ENCODE assay signal across 1 cellular context in the genomic region with DNA sequence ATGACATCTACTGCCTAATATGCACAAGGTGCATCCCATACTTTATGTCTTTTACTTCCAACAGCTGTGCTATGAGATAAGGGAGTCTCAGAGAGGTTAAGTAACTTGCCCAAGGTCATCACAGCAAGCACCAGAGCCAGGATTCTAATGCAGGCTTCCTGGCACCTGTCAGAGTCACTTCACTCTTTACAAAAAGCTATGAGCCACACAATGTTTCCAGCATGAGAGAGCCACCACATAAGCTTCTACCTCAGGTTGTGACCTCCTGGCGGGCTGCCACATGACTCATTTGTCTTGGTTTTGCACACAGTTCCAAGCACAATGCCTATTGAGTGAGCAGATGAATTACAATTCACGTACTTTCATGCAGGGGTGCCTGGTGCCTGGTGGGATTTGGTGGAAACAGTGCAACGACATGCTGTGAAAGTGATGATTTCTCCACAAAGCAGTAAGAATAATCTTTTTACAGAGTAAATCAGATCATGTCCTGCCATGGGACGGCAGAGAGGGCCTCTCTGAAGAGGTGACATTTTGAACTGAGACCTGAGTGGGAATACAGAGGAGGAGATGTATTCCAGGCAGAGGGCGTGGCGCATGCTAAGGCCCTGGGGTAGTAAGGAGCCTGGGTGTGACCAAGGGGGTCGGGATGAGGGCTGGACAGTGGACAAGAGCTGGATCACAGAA.
TF ChIP-seq lines count a peak whose summit lies in the region.

No MANE protein-coding gene starts in this region.

TF ChIP-seq in H1, 55 proteins besides CTCF, POLR2A, EP300 and RAD21:
- TF ChIP-seq HDAC2 (IDR thresholded peaks at IDR 0.05; ENCODE audit: borderline replicate concordance in 1 of 2, low read depth in 2 of 2, low read length in 2 of 2), result no peak
- TF ChIP-seq KDM1A (IDR thresholded peaks at IDR 0.05; ENCODE audit: borderline replicate concordance, low read length), result peak; percentile 78; the same call in 1 of the 2 replicates
- no peak for TF ChIP-seq SIN3A (conservative IDR thresholded peaks at IDR 0.05 in 1 of 2, IDR thresholded peaks at IDR 0.05 in 1 of 2; ENCODE audit: low read depth in 1 of 2, low read length in 2 of 2)
- TF ChIP-seq MAFK (IDR thresholded peaks at IDR 0.05; ENCODE audit: low read depth, low read length), result no peak
- TF ChIP-seq GABPA (IDR thresholded peaks at IDR 0.05; ENCODE audit: borderline replicate concordance, insufficient read depth, low read length), result no peak
